Comparison of ENCODE assay signal across 6 cellular contexts in genomic region chr12:124055066-124055465, GRCh38.
"Had no signal": no experiment of that assay in that cellular context is flagged by ENCODE, and none has a peak within 500 bp of the region (broad histone marks: within the 10 kb centered on the region; RNA-seq: fewer than 3 reads in every experiment).

No MANE protein-coding gene starts in this region.

- H3K36me3 ChIP-seq: HAP-1 had no signal

- H3K9me3 ChIP-seq: HAP-1 had no signal

- H3K27ac ChIP-seq: HL-60 had no signal

- H3K4me1 ChIP-seq: HAP-1 had no signal

- H3K4me3 ChIP-seq: GM23338, HAP-1 had no signal

- FAIRE-seq: HepG2 had no signal

- H3K4me2 ChIP-seq: GM23338 had no signal

- DNase-seq: H7, HFFc6 had no signal
